In genomic region chr17:44688675-44689491, GRCh38 we compare ENCODE assay signal across 8 cellular contexts. TPM values are rescaled to one million over a fixed set of nuclear protein-coding genes. Genes with fewer than 3 reads are reported as not detected.
DNase-seq lines count a peak whose midpoint lies in the region; ATAC-seq, FAIRE-seq and TF ChIP-seq lines count a peak whose summit lies in the region.

No MANE protein-coding gene starts in this region.

- H3K4me3 ChIP-seq in AG04450 (ENCODE audit: low read depth, low read length) (peak overlapping the region; percentile 92), RWPE2 (ENCODE audit: severe bottlenecking) (peak overlapping the region; percentile 55), endothelial cell of umbilical vein (replicated peaks in 1 of 3; ENCODE audit: insufficient read depth in 1 of 3, low read depth in 1 of 3, low read length in 3 of 3) (peak overlapping the region; percentile 89 to 98 (median 90))

- no peaks in the 10 kb centered on the region for H3K9me3 Mint-ChIP-seq in nephron progenitor cell

- H3K9me1 ChIP-seq in endothelial cell of umbilical vein (replicated peaks; ENCODE audit: control insufficient read depth, extremely low read depth, insufficient read depth, low read length) = no peaks in the 10 kb centered on the region

- peaks cover 8% of the 10 kb centered on the region for H3K36me3 Mint-ChIP-seq in nephron progenitor cell (ENCODE audit: low read depth)

- no peaks in the 10 kb centered on the region for H4K20me1 ChIP-seq in endothelial cell of umbilical vein (replicated peaks; ENCODE audit: control insufficient read depth, extremely low read depth, insufficient read depth, low read length)

- intact Hi-C loops in endothelial cell of umbilical vein (cut with micrococcal nuclease) = no loop called here

- H3K4me1 ChIP-seq in RWPE2 (ENCODE audit: insufficient read depth, poor library complexity, severe bottlenecking) (peaks cover 5% of the 10 kb centered on the region), endothelial cell of umbilical vein (ENCODE audit: control insufficient read depth, extremely low read depth, insufficient read depth, low read length) (peaks cover 14% of the 10 kb centered on the region)

- peak overlapping the region; percentile 94 for H3K9ac ChIP-seq in endothelial cell of umbilical vein (replicated peaks; ENCODE audit: extremely low read depth, insufficient read depth, low read length)

- H3K36me3 ChIP-seq in RWPE2 (ENCODE audit: low read depth) = peaks cover 20% of the 10 kb centered on the region
- H3K36me3 ChIP-seq in endothelial cell of umbilical vein (ENCODE audit: control insufficient read depth in 2 of 2, extremely low read depth in 1 of 2, insufficient read depth in 2 of 2, low read length in 2 of 2) = no peaks in the 10 kb centered on the region

- POLR2A ChIA-PET in AG04450 (lab: Yijun Ruan, JAX) (no interaction called here), endothelial cell of umbilical vein (lab: Charles Lee) (no interaction called here)

- H3K27ac ChIP-seq in AG04450 (ENCODE audit: low read depth, low read length) (peak overlapping the region; percentile 94), RWPE2 (ENCODE audit: poor library complexity, severe bottlenecking) (peak overlapping the region; percentile 62), endothelial cell of umbilical vein (ENCODE audit: insufficient read depth, low read depth, low read length) (peak overlapping the region; percentile 62)

- dilution Hi-C loops in endothelial cell of umbilical vein (cut with MboI; ENCODE audit: extremely low pct_ligation_motif_present, low sequenced_read_pairs) = no loop called here

- peak overlapping the region; percentile 98 for H3K27ac Mint-ChIP-seq in nephron progenitor cell

- BruUV-seq in endothelial cell of umbilical vein (replicated peaks; lab: Mats Ljungman, UMichigan) = TSS peak; percentile 50

- peak overlapping the region; percentile 96 for H3K4me3 Mint-ChIP-seq in nephron progenitor cell

- DNase-seq in AG04450 (ENCODE audit: low read depth, low spot score) (no peak), RWPE2 (ENCODE audit: low spot score) (no peak), endothelial cell of umbilical vein (ENCODE audit: low read depth, low spot score) (peak; percentile 4), nephron progenitor cell (no peak), NAMALWA (ENCODE audit: low spot score) (no peak), omental fat pad (ENCODE audit: low spot score) (no peak)

- no peaks in the 10 kb centered on the region for H3K27me3 ChIP-seq in AG04450 (ENCODE audit: control insufficient read depth, insufficient read depth, low read length)
- H3K27me3 ChIP-seq in RWPE2 (ENCODE audit: insufficient read depth, poor library complexity, severe bottlenecking) = no peaks in the 10 kb centered on the region
- no peaks in the 10 kb centered on the region for H3K27me3 ChIP-seq in endothelial cell of umbilical vein (ENCODE audit: control insufficient read depth in 2 of 2, insufficient read depth in 2 of 2, low read length in 2 of 2)

- peaks cover 12% of the 10 kb centered on the region for H3K27me3 Mint-ChIP-seq in nephron progenitor cell (ENCODE audit: low read depth, poor library complexity)

- no peaks in the 10 kb centered on the region; the same call in 1 of the 2 replicates for H3K9me3 ChIP-seq in AG04450 (ENCODE audit: control insufficient read depth, insufficient read depth, low read length)
- no peaks in the 10 kb centered on the region for H3K9me3 ChIP-seq in RWPE2 (ENCODE audit: severe bottlenecking)
- H3K9me3 ChIP-seq in endothelial cell of umbilical vein (replicated peaks; ENCODE audit: control insufficient read depth, insufficient read depth, low read length) = no peaks in the 10 kb centered on the region

- peaks cover 21% of the 10 kb centered on the region for H3K79me2 ChIP-seq in endothelial cell of umbilical vein (ENCODE audit: control insufficient read depth, insufficient read depth, low read length)

- peak; percentile 56 for FAIRE-seq in endothelial cell of umbilical vein (lab: Jason Lieb, UNC)

- CTCF ChIA-PET in AG04450 (lab: Charles Lee) = interaction anchor here (0.6 to 1.1 kb wide), 2 partner anchors 16 to 180 kb away, joined by 3 read pairs; no protein-coding TSS in a partner anchor
- CTCF ChIA-PET in endothelial cell of umbilical vein (lab: Charles Lee) = interaction anchor here (0.8 to 1.5 kb wide), 4 partner anchors 12 to 135 kb away, joined by 3 read pairs; partner anchors contain the start of gene DBF4B

- peak overlapping the region; percentile 92 for H3K4me2 ChIP-seq in endothelial cell of umbilical vein (ENCODE audit: insufficient read depth, low read length)

- H3K4me1 Mint-ChIP-seq in nephron progenitor cell = peaks cover 21% of the 10 kb centered on the region

- TF ChIP-seq CTCF in AG04450 (IDR thresholded peaks at IDR 0.05; ENCODE audit: low read depth, low read length) (no peak), RWPE2 (IDR thresholded peaks at IDR 0.05; ENCODE audit: poor library complexity, severe bottlenecking) (no peak), endothelial cell of umbilical vein (IDR thresholded peaks at IDR 0.05; ENCODE audit: extremely low read depth in 1 of 2, insufficient read depth in 1 of 2, low read depth in 1 of 2, low read length in 2 of 2) (no peak), nephron progenitor cell (IDR thresholded peaks at IDR 0.05) (no peak), omental fat pad (IDR thresholded peaks at IDR 0.05) (no peak)

- ATAC-seq in GM18907 (IDR thresholded peaks at IDR 0.05; ENCODE audit: unreplicated experiment) (peak; percentile 20), RWPE2 (ENCODE audit: low read depth) (peak; percentile 28; the same call in 2 of the 3 replicates), GM19328 (IDR thresholded peaks at IDR 0.05; ENCODE audit: unreplicated experiment) (no peak), omental fat pad (ENCODE audit: low FRiP score) (no peak)

- TF ChIP-seq POLR2A in endothelial cell of umbilical vein (IDR thresholded peaks at IDR 0.05; ENCODE audit: low read depth, low read length) = no peak

- peak overlapping the region; percentile 98 for H2AFZ ChIP-seq in endothelial cell of umbilical vein (ENCODE audit: low read depth, low read length)

TF ChIP-seq in endothelial cell of umbilical vein, 7 proteins besides CTCF, POLR2A, EP300 and RAD21:
- TF ChIP-seq JUN (IDR thresholded peaks at IDR 0.05; ENCODE audit: borderline replicate concordance, insufficient read depth, insufficient read length, low read depth) (no peak), FOS (IDR thresholded peaks at IDR 0.05; ENCODE audit: borderline replicate concordance, insufficient read depth, low read length) (no peak), GATA2 (IDR thresholded peaks at IDR 0.05; ENCODE audit: insufficient read depth, insufficient read length, low read depth, low read length) (no peak), MYC (IDR thresholded peaks at IDR 0.05; ENCODE audit: low read depth, low read length) (no peak), EZH2 (IDR thresholded peaks at IDR 0.05; ENCODE audit: borderline replicate concordance, low read depth, low read length, severe bottlenecking) (no peak), POLR2AphosphoS5 (IDR thresholded peaks at IDR 0.05; ENCODE audit: insufficient read depth, low read depth, low read length) (no peak)
- TF ChIP-seq, protein P1, sequence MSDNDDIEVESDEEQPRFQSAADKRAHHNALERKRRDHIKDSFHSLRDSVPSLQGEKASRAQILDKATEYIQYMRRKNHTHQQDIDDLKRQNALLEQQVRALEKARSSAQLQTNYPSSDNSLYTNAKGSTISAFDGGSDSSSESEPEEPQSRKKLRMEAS (IDR thresholded peaks at IDR 0.05; ENCODE audit: insufficient read depth, insufficient read length) = no peak

RNA-seq across cellular contexts. Expression of gene CCDC43, which starts 0.7 kb away (rescaled TPM):
- polyA plus RNA-seq in AG04450 (2011; rRNA removed) = 13.4 and 18.0 TPM in 2 replicates
- 6.9 and 14.5 TPM in 2 replicates for polyA minus RNA-seq in AG04450 (2011; rRNA and poly(A)+ RNA removed)
- total RNA-seq in endothelial cell of umbilical vein = 31.7 and 36.3 TPM in 2 replicates
- 3.6 and 5.9 TPM in 2 replicates for polyA plus RNA-seq in endothelial cell of umbilical vein
- 9.5 and 9.7 TPM in 2 replicates for polyA plus RNA-seq in endothelial cell of umbilical vein (2011; cell fraction: cytosol; rRNA removed)
- 11.4 and 17.2 TPM in 2 replicates for polyA plus RNA-seq in endothelial cell of umbilical vein (2011; cell fraction: nucleus; rRNA removed)
- 25.8 and 33.2 TPM in 2 replicates for polyA plus RNA-seq in endothelial cell of umbilical vein (2012)
- polyA minus RNA-seq in endothelial cell of umbilical vein = 9.7 and 11.8 TPM in 2 replicates
- polyA minus RNA-seq in endothelial cell of umbilical vein (2011; cell fraction: cytosol; rRNA and poly(A)+ RNA removed) = 14.5 TPM
- 8.5 and 8.9 TPM in 2 replicates for polyA minus RNA-seq in endothelial cell of umbilical vein (2011; cell fraction: nucleus; rRNA and poly(A)+ RNA removed)
- total RNA-seq in omental fat pad = 10 to 100 TPM; 14.5 to 22.5 (median 17.6) TPM

RNA-seq across cellular contexts. Expression of gene DBF4B, which starts 19.6 kb away (rescaled TPM):
- polyA plus RNA-seq in AG04450 (2011; rRNA removed) (2.6 and 3.0 TPM in 2 replicates), endothelial cell of umbilical vein (12.5 and 13.9 TPM in 2 replicates)
- polyA minus RNA-seq in AG04450 (2011; rRNA and poly(A)+ RNA removed) = 4.0 and 4.2 TPM in 2 replicates
- total RNA-seq in endothelial cell of umbilical vein (25.9 and 26.2 TPM in 2 replicates), omental fat pad (1 to 10 TPM; 1.6 to 6.3 (median 2.5) TPM)
- 11.4 and 13.1 TPM in 2 replicates for polyA plus RNA-seq in endothelial cell of umbilical vein (2011; cell fraction: cytosol; rRNA removed)
- 39.0 and 48.9 TPM in 2 replicates for polyA plus RNA-seq in endothelial cell of umbilical vein (2011; cell fraction: nucleus; rRNA removed)
- 7.8 and 13.2 TPM in 2 replicates for polyA plus RNA-seq in endothelial cell of umbilical vein (2012)
- polyA minus RNA-seq in endothelial cell of umbilical vein = 10.7 and 15.5 TPM in 2 replicates
- polyA minus RNA-seq in endothelial cell of umbilical vein (2011; cell fraction: cytosol; rRNA and poly(A)+ RNA removed) = 8.0 TPM
- 8.4 and 14.4 TPM in 2 replicates for polyA minus RNA-seq in endothelial cell of umbilical vein (2011; cell fraction: nucleus; rRNA and poly(A)+ RNA removed)

RNA-seq across cellular contexts. Expression of gene MEIOC, which starts 32.6 kb away (rescaled TPM):
- polyA plus RNA-seq in AG04450 (2011; rRNA removed) (0.21 and 0.36 TPM in 2 replicates), endothelial cell of umbilical vein (0.08 and 0.19 TPM in 2 replicates)
- 0.26 and 0.46 TPM in 2 replicates for polyA minus RNA-seq in AG04450 (2011; rRNA and poly(A)+ RNA removed)
- total RNA-seq in endothelial cell of umbilical vein (0.46 TPM in 1 of 2 replicates, not detected in the other), omental fat pad (not detected)
- polyA plus RNA-seq in endothelial cell of umbilical vein (2011; cell fraction: cytosol; rRNA removed) = 0.11 and 0.19 TPM in 2 replicates
- polyA plus RNA-seq in endothelial cell of umbilical vein (2011; cell fraction: nucleus; rRNA removed) = 0.15 and 0.32 TPM in 2 replicates
- 0.40 and 0.78 TPM in 2 replicates for polyA plus RNA-seq in endothelial cell of umbilical vein (2012)
- 0.17 TPM in 1 of 2 replicates, not detected in the other for polyA minus RNA-seq in endothelial cell of umbilical vein
- polyA minus RNA-seq in endothelial cell of umbilical vein (2011; cell fraction: cytosol; rRNA and poly(A)+ RNA removed) = not detected
- polyA minus RNA-seq in endothelial cell of umbilical vein (2011; cell fraction: nucleus; rRNA and poly(A)+ RNA removed) = 0.67 TPM in 1 of 2 replicates, not detected in the other

Comparison
In these comparisons a context has a peak if more than half of its experiments do, and no peak if none do; other contexts are left out.
1. ATAC-seq: peak in GM18907 (single experiment) and RWPE2 (single experiment); none in GM19328 (single experiment) and omental fat pad (single experiment).
2. Peak in every context shown above with its lines, with median percentiles within 50 percentile points of each other: H3K27ac ChIP-seq and H3K4me3 ChIP-seq.